ENCODE assay signal across 28 cellular contexts in genomic region chr10:23147035-23147434, GRCh38. TPM values are rescaled to one million over a fixed set of nuclear protein-coding genes. Genes with fewer than 3 reads are reported as not detected.
"Had no signal": no experiment of that assay in that cellular context is flagged by ENCODE, and none has a peak within 500 bp of the region (broad histone marks: within the 10 kb centered on the region; RNA-seq: fewer than 3 reads in every experiment).

No MANE protein-coding gene starts in this region.

- ATAC-seq: stimulated activated memory B cell treated with anti-CD40 and anti-IgM and Interleukin-4, amounts not matched to agents 10 μg/mL and 1 μg/mL and 100 μg/mL, for 72 hours; stimulated activated naive B cell treated with anti-CD40 and anti-IgM and Interleukin-4, amounts not matched to agents 10 μg/mL and 1 μg/mL and 100 μg/mL, for 72 hours; stimulated activated naive CD8-positive, alpha-beta T cell treated with anti-CD3 and anti-CD28 coated beads, Interleukin-15, amount 100 ng/mL, for 72 hours; stimulated activated naive CD8-positive, alpha-beta T cell treated with anti-CD3 and anti-CD28 coated beads, Interleukin-15, Interleukin-2, amounts not matched to agents 100 U/mL and 50 U/mL, for 24 hours had no signal

- H3K4me1 ChIP-seq: stomach, suprapubic skin, testis, tibial artery, tibial nerve, transverse colon, upper lobe of left lung, uterus, vagina had no signal

- H3K36me3 ChIP-seq: stomach, suprapubic skin, thoracic aorta, thyroid gland, tibial artery, tibial nerve, transverse colon, upper lobe of left lung, uterus, vagina had no signal

- FAIRE-seq: urothelium cell line had no signal

- H3K27me3 ChIP-seq: suprapubic skin, testis, thyroid gland, tibial artery, tibial nerve, transverse colon, upper lobe of left lung, uterus, vagina had no signal

- H3K9me3 ChIP-seq: stomach, suprapubic skin, testis, thoracic aorta, thyroid gland, tibial artery, tibial nerve, transverse colon, upper lobe of left lung, uterus, vagina had no signal

- H3K4me3 ChIP-seq: stomach, suprapubic skin, testis, thoracic aorta, thyroid gland, tibial artery, tibial nerve, transverse colon, upper lobe of left lung, uterus, vagina had no signal

- H3K27ac ChIP-seq: stomach, suprapubic skin, testis, thoracic aorta, thyroid gland, tibial artery, tibial nerve, transverse colon, upper lobe of left lung, uterus, vagina had no signal

- DNase-seq: stimulated activated CD4-positive, alpha-beta T cell treated with anti-CD3 and anti-CD28 coated beads, Interleukin-2, amount 100 ng/mL, for 48 hours; stimulated activated CD4-positive, alpha-beta T cell treated with anti-CD3 and anti-CD28 coated beads, Interleukin-4, amount 100 ng/mL, for 1 hour; stimulated activated CD4-positive, alpha-beta T cell treated with anti-CD3 and anti-CD28 coated beads, Interleukin-4, amount 100 ng/mL, for 24 hours; stimulated activated CD4-positive, alpha-beta T cell treated with anti-CD3 and anti-CD28 coated beads, Interleukin-4, amount 100 ng/mL, for 4 hours; stimulated activated CD8-positive, alpha-beta memory T cell treated with anti-CD3 and anti-CD28 coated beads, Interleukin-4, amount 100 ng/mL, for 48 hours; stimulated activated naive B cell treated with anti-CD40 and anti-IgM and Interleukin-4, amounts not matched to agents 10 μg/mL and 1 μg/mL and 100 μg/mL, for 72 hours; stimulated activated naive CD4-positive, alpha-beta T cell; stimulated activated naive CD4-positive, alpha-beta T cell treated with Interleukin-2 at 50 U/mL for 16 hours; stimulated activated naive CD8-positive, alpha-beta T cell treated with anti-CD3 and anti-CD28 coated beads, Interleukin-15, amount 100 ng/mL, for 72 hours; stimulated activated naive CD8-positive, alpha-beta T cell treated with anti-CD3 and anti-CD28 coated beads, Interleukin-15, Interleukin-2, amounts not matched to agents 100 U/mL and 50 U/mL, for 24 hours; stomach; substantia nigra; testis; tibial artery; transverse colon; upper lobe of left lung; uterus had no signal

RNA-seq across cellular contexts. Expression of gene PTF1A, which starts 45.1 kb away (rescaled TPM):
- total RNA-seq: subcutaneous adipose tissue, suprapubic skin, temporal lobe, thoracic aorta, thyroid gland, transverse colon, upper lobe of left lung, ureter, urinary bladder, vagina had no signal
- polyA plus RNA-seq: urinary bladder had no signal
